Comparison of ENCODE assay signal across 23 cellular contexts in the genomic region with DNA sequence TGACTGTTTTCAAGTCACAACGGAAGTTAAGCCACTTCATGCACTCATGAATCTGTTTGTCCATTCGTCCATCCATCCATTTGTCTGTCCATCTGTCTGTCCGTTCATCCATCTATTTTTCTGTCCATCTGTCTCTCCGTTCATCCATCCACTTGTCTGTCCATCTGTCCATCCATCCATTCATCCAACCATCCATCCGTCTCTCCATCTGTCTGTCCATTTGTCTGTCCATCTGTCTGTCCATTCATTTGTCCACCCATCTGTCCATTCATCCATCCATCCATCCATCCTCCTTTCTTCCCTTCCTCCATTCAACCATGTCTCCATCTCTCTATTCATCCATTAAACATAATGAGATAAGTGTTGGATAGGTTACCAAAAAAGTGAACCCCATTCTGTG.
A peak's percentile ranks its signal among the peaks of the same experiment; 100 is the strongest.
DNase-seq lines count a peak whose midpoint lies in the region; ATAC-seq, FAIRE-seq and TF ChIP-seq lines count a peak whose summit lies in the region.
"Had no signal": no experiment of that assay in that cellular context is flagged by ENCODE, and none has a peak within 500 bp of the region (broad histone marks: within the 10 kb centered on the region; RNA-seq: fewer than 3 reads in every experiment).

No MANE protein-coding gene starts in this region.

- no peaks in the 10 kb centered on the region; a peak in 1 of 7 replicates for H3K27me3 ChIP-seq in H1 (replicated peaks in 1 of 4; ENCODE audit: control insufficient read depth in 3 of 4, extremely low read depth in 1 of 4, insufficient read depth in 3 of 4, low read length in 3 of 4)
- H3K27me3 ChIP-seq: BLaER1 treated with 17β-estradiol and CSF1 and Interleukin-3, amounts not matched to agents 10 nM and 100 nM had no signal

- no peak overlapping the region for H4K91ac ChIP-seq in H1 (replicated peaks; ENCODE audit: insufficient read length, low read length)

- ATAC-seq in HG03439 (IDR thresholded peaks at IDR 0.05; ENCODE audit: unreplicated experiment), result no peak
- ATAC-seq in HG02678 (IDR thresholded peaks at IDR 0.05; ENCODE audit: unreplicated experiment), result no peak
- ATAC-seq in stimulated activated memory B cell treated with anti-CD40 and anti-IgM and Interleukin-4, amounts not matched to agents 10 μg/mL and 1 μg/mL and 100 μg/mL, for 72 hours, result no peak
- ATAC-seq: CD8-positive, alpha-beta T cell had no signal

- no peaks in the 10 kb centered on the region for H3K79me1 ChIP-seq in H1 (ENCODE audit: low read depth, low read length)

- no peak for TF ChIP-seq RAD21 in H1 (IDR thresholded peaks at IDR 0.05 in 1 of 2, conservative IDR thresholded peaks at IDR 0.05 in 1 of 2; ENCODE audit: low read depth in 2 of 2, low read length in 2 of 2)

- no peak overlapping the region for H2AFZ ChIP-seq in H1 (ENCODE audit: low read length)

- H3K4me1 ChIP-seq in HEK293 (ENCODE audit: control insufficient read depth, insufficient read depth, low read length), result no peaks in the 10 kb centered on the region; the same call in 1 of the 2 replicates
- H3K4me1 ChIP-seq in H1 (replicated peaks in 1 of 4; ENCODE audit: control insufficient read depth in 3 of 4, insufficient read depth in 4 of 4, low read length in 3 of 4), result no peaks in the 10 kb centered on the region
- H3K4me1 ChIP-seq: Caco-2 had no signal

- H3K9me3 ChIP-seq in HEK293 (ENCODE audit: control insufficient read depth, insufficient read depth, low read depth, low read length) (peaks cover 10% of the 10 kb centered on the region), H1 (ENCODE audit: insufficient read depth in 2 of 2, low read depth in 1 of 2, low read length in 1 of 2) (no peaks in the 10 kb centered on the region; a peak in 1 of 4 replicates)
- H3K9me3 ChIP-seq: Caco-2 had no signal

- peak overlapping the region; percentile 17; the same call in 1 of the 2 replicates for H2AK5ac ChIP-seq in H1 (ENCODE audit: low read depth, low read length)

- H2BK15ac ChIP-seq in H1 (ENCODE audit: low read length), result no peak overlapping the region

- H3K36me3 ChIP-seq in HEK293 (ENCODE audit: control insufficient read depth in 2 of 2, insufficient read depth in 1 of 2, low read length in 2 of 2) (no peaks in the 10 kb centered on the region), H1 (ENCODE audit: control insufficient read depth in 2 of 4, insufficient read depth in 4 of 4, low read length in 3 of 4) (no peaks in the 10 kb centered on the region)
- H3K36me3 ChIP-seq: BLaER1 treated with 17β-estradiol and CSF1 and Interleukin-3, amounts not matched to agents 10 nM and 100 nM had no signal

- H3K23ac ChIP-seq in H1 (ENCODE audit: insufficient read length), result no peak overlapping the region

- H4K20me1 ChIP-seq in H1 (replicated peaks in 1 of 2; ENCODE audit: control insufficient read depth in 1 of 2, insufficient read depth in 2 of 2, low read length in 2 of 2), result no peaks in the 10 kb centered on the region
- H4K20me1 ChIP-seq: BLaER1 treated with 17β-estradiol and CSF1 and Interleukin-3, amounts not matched to agents 10 nM and 100 nM had no signal

- TF ChIP-seq EP300 in H1 (IDR thresholded peaks at IDR 0.05; ENCODE audit: borderline replicate concordance in 1 of 2, low read depth in 2 of 2, low read length in 2 of 2), result no peak

- no peak overlapping the region for H3K4me3 ChIP-seq in HEK293 (ENCODE audit: low read depth, low read length)
- no peak overlapping the region for H3K4me3 ChIP-seq in H1 (ENCODE audit: extremely low read depth in 1 of 4, insufficient read depth in 2 of 4, low read depth in 3 of 4, low read length in 4 of 4)
- H3K4me3 ChIP-seq: BLaER1 treated with 17β-estradiol and CSF1 and Interleukin-3, amounts not matched to agents 10 nM and 100 nM had no signal

- 87% methylated on average over 5 of the region's 5 CpGs; no CpG with 5 or more reads in 1 of the 2 experiments for WGBS in H1 (ENCODE audit: extremely low coverage in 1 of 2, insufficient coverage in 1 of 2, insufficient read length in 1 of 2, insufficient replicate concordance in 2 of 2, low coverage in 1 of 2, low lambda C conversion rate in 2 of 2, missing lambda C conversion rate in 1 of 2), 2 experiments

- no peak overlapping the region for H2BK12ac ChIP-seq in H1 (ENCODE audit: low read depth, low read length)

- H3K27me3 Mint-ChIP-seq in neural crest cell (ENCODE audit: low read depth), result peaks cover 70% of the 10 kb centered on the region
- no peaks in the 10 kb centered on the region for H3K27me3 Mint-ChIP-seq in stimulated activated memory B cell treated with anti-CD40 and anti-IgM and Interleukin-4, amounts not matched to agents 10 μg/mL and 1 μg/mL and 100 μg/mL, for 72 hours
- H3K27me3 Mint-ChIP-seq: B cell had no signal

- H3K4me3 Mint-ChIP-seq in neural crest cell, result no peak overlapping the region
- no peak overlapping the region for H3K4me3 Mint-ChIP-seq in stimulated activated memory B cell treated with anti-CD40 and anti-IgM and Interleukin-4, amounts not matched to agents 10 μg/mL and 1 μg/mL and 100 μg/mL, for 72 hours
- H3K4me3 Mint-ChIP-seq: B cell; CD4-positive, alpha-beta T cell; CD8-positive, alpha-beta T cell had no signal

- no peaks in the 10 kb centered on the region for H3K4me1 Mint-ChIP-seq in neural crest cell
- H3K4me1 Mint-ChIP-seq in stimulated activated memory B cell treated with anti-CD40 and anti-IgM and Interleukin-4, amounts not matched to agents 10 μg/mL and 1 μg/mL and 100 μg/mL, for 72 hours, result no peaks in the 10 kb centered on the region
- H3K4me1 Mint-ChIP-seq: B cell had no signal

- H3K9me3 Mint-ChIP-seq in neural crest cell, result peaks cover 3% of the 10 kb centered on the region
- peaks cover 17% of the 10 kb centered on the region for H3K9me3 Mint-ChIP-seq in stimulated activated memory B cell treated with anti-CD40 and anti-IgM and Interleukin-4, amounts not matched to agents 10 μg/mL and 1 μg/mL and 100 μg/mL, for 72 hours

- H3K27ac Mint-ChIP-seq in neural crest cell (ENCODE audit: unreplicated experiment), result peak overlapping the region; percentile 28
- no peak overlapping the region for H3K27ac Mint-ChIP-seq in stimulated activated memory B cell treated with anti-CD40 and anti-IgM and Interleukin-4, amounts not matched to agents 10 μg/mL and 1 μg/mL and 100 μg/mL, for 72 hours
- H3K27ac Mint-ChIP-seq: B cell; CD4-positive, alpha-beta T cell; CD8-positive, alpha-beta T cell had no signal

- TF ChIP-seq CTCF in HEK293 (tag by site-specific recombination; IDR thresholded peaks at IDR 0.05), result no peak
- no peak for TF ChIP-seq CTCF in H1 (IDR thresholded peaks at IDR 0.05; ENCODE audit: control extremely low read depth in 1 of 3, insufficient read depth in 1 of 3, low read depth in 1 of 3, low read length in 3 of 3)
- TF ChIP-seq CTCF in neural crest cell (conservative IDR thresholded peaks at IDR 0.05), result no peak

- no peak overlapping the region for H2BK5ac ChIP-seq in H1 (ENCODE audit: low read depth, low read length)

- POLR2A ChIA-PET in HEK293 (lab: Yijun Ruan, JAX) (no interaction called here), H1 (lab: Charles Lee; ENCODE audit: partially characterized antibody) (no interaction called here)

- DNase-seq in H1 (ENCODE audit: low read depth in 1 of 2, low spot score in 2 of 2) (no peak), neural crest cell (ENCODE audit: low read depth, low spot score) (no peak), hepatic stellate cell (ENCODE audit: low spot score) (no peak)
- DNase-seq: 8988T; AML-193; Caco-2; Calu3; CD4-positive, alpha-beta T cell; CD8-positive, alpha-beta T cell; DMS79 treated with DMSO at 0.1 percent for 48 hours; GF-D8 had no signal

- H3K4me2 ChIP-seq in H1 (ENCODE audit: insufficient read depth in 1 of 2, low read depth in 2 of 2, low read length in 2 of 2), result no peak overlapping the region
- H3K4me2 ChIP-seq: BLaER1 treated with 17β-estradiol and CSF1 and Interleukin-3, amounts not matched to agents 10 nM and 100 nM had no signal

- H3K9ac ChIP-seq in H1 (replicated peaks in 1 of 4; ENCODE audit: extremely low read depth in 1 of 4, low read depth in 3 of 4, low read length in 3 of 4), result no peak overlapping the region
- H3K9ac ChIP-seq: BLaER1 treated with 17β-estradiol and CSF1 and Interleukin-3, amounts not matched to agents 10 nM and 100 nM had no signal

- no peak overlapping the region for H3K4ac ChIP-seq in H1 (replicated peaks; ENCODE audit: insufficient read length, low read depth, low read length)

- H3K14ac ChIP-seq in H1 (ENCODE audit: insufficient read length), result no peak overlapping the region

- H3K18ac ChIP-seq in H1 (ENCODE audit: extremely low read depth, low read length), result no peak overlapping the region

- no peak overlapping the region for H2BK120ac ChIP-seq in H1 (replicated peaks; ENCODE audit: low read depth, low read length)

- no peaks in the 10 kb centered on the region for H3K79me2 ChIP-seq in H1 (ENCODE audit: control insufficient read depth in 1 of 2, insufficient read depth in 2 of 2, low read length in 2 of 2)

- H2BK20ac ChIP-seq in H1 (ENCODE audit: low read length), result no peak overlapping the region

- H3K27ac ChIP-seq in HEK293 (ENCODE audit: extremely low read depth, low read depth, low read length) (no peak overlapping the region), H1 (ENCODE audit: low read depth, low read length) (no peak overlapping the region)
- H3K27ac ChIP-seq: BLaER1 treated with 17β-estradiol and CSF1 and Interleukin-3, amounts not matched to agents 10 nM and 100 nM; C4-2B had no signal

- peaks cover 5% of the 10 kb centered on the region; the same call in 1 of the 2 replicates for H3K23me2 ChIP-seq in H1 (ENCODE audit: low read depth, low read length)

- CTCF ChIA-PET in HEK293 (lab: Yijun Ruan, JAX), result no interaction called here
- CTCF ChIA-PET in H1 (lab: Charles Lee; ENCODE audit: partially characterized antibody), result no interaction called here

- H4K8ac ChIP-seq in H1 (ENCODE audit: extremely low read depth, insufficient read depth, low read length), result no peak overlapping the region

- no peak overlapping the region for H4K5ac ChIP-seq in H1 (ENCODE audit: insufficient read length, low read depth, low read length)

- peaks cover 2% of the 10 kb centered on the region for H3K36me3 Mint-ChIP-seq in neural crest cell (ENCODE audit: low read depth)
- no peaks in the 10 kb centered on the region for H3K36me3 Mint-ChIP-seq in stimulated activated memory B cell treated with anti-CD40 and anti-IgM and Interleukin-4, amounts not matched to agents 10 μg/mL and 1 μg/mL and 100 μg/mL, for 72 hours
- H3K36me3 Mint-ChIP-seq: CD8-positive, alpha-beta T cell had no signal

- no peak for FAIRE-seq in H1 (lab: Jason Lieb, UNC)
- FAIRE-seq: A204.1, D721Med, G401.6, GM12891, GM19239 had no signal

- no peak overlapping the region for H3K56ac ChIP-seq in H1 (replicated peaks; ENCODE audit: insufficient read length, low read depth, low read length)

- TF ChIP-seq POLR2A in H1 (IDR thresholded peaks at IDR 0.05; ENCODE audit: control extremely low read depth in 1 of 2, low read depth in 2 of 2, low read length in 2 of 2), result no peak

TF ChIP-seq in HEK293, 187 proteins besides CTCF, POLR2A, EP300 and RAD21 (continues in another document):
- peak; percentile 42; the same call in 1 of the 2 replicates for TF ChIP-seq ZNF311 (tag by site-specific recombination; IDR thresholded peaks at IDR 0.05; ENCODE audit: borderline replicate concordance)

TF ChIP-seq in H1, 55 proteins besides CTCF, POLR2A, EP300 and RAD21:
- TF ChIP-seq SIRT6 (IDR thresholded peaks at IDR 0.05; ENCODE audit: low read length), result no peak
- no peak for TF ChIP-seq MAFK (IDR thresholded peaks at IDR 0.05; ENCODE audit: low read depth, low read length)
- TF ChIP-seq ZNF274 (IDR thresholded peaks at IDR 0.05; ENCODE audit: borderline replicate concordance, extremely low read depth, low read length), result no peak
